ENCODE assay signal across 10 cellular contexts in genomic region chr6:96391776-96392175, GRCh38.
DNase-seq lines count a peak whose midpoint lies in the region; ATAC-seq and TF ChIP-seq lines count a peak whose summit lies in the region.
"Had no signal": no experiment of that assay in that cellular context is flagged by ENCODE, and none has a peak within 500 bp of the region (broad histone marks: within the 10 kb centered on the region; RNA-seq: fewer than 3 reads in every experiment).

No MANE protein-coding gene starts in this region.

- no peak overlapping the region for H3K27ac ChIP-seq in substantia nigra (ENCODE audit: low read depth, low read length, poor library complexity, severe bottlenecking)
- H3K27ac ChIP-seq: C4-2B had no signal

- no peaks in the 10 kb centered on the region for H3K4me1 Mint-ChIP-seq in activated T-helper 17 cell treated with anti-CD3 and anti-CD28 coated beads, Interleukin-2, amount 50 U/mL, for 72 hours

- intact Hi-C loops in Right ventricle myocardium inferior (cut with DNase I), result no loop called here

- peaks cover 5% of the 10 kb centered on the region for H3K27me3 Mint-ChIP-seq in activated T-helper 17 cell treated with anti-CD3 and anti-CD28 coated beads, Interleukin-2, amount 50 U/mL, for 72 hours
- H3K27me3 Mint-ChIP-seq: dendritic cell treated with granulocyte-macrophage colony-stimulating factor and Interleukin-4, amounts not matched to agents 40 ng/mL and 50 ng/mL, for 4 days had no signal

- peak; percentile 16 for DNase-seq in stimulated activated CD4-positive, alpha-beta T cell treated with anti-CD3 and anti-CD28 coated beads, Interleukin-15, amount 100 ng/mL, for 24 hours
- no peak for DNase-seq in stimulated activated CD4-positive, alpha-beta T cell treated with anti-CD3 and anti-CD28 coated beads, Interleukin-4, amount 100 ng/mL, for 24 hours
- DNase-seq in NCI-H2196 (lab: John Stamatoyannopoulos, UW; ENCODE audit: unreplicated experiment) (peak; percentile 78), epithelial cell of esophagus (ENCODE audit: low read depth) (peak; percentile 6), substantia nigra (lab: John Stamatoyannopoulos, UW) (peak in 29 of 49 donors; percentile 0 to 43 (median 14)), activated gamma-delta T cell (lab: John Stamatoyannopoulos, UW) (no peak), Right ventricle myocardium inferior (ENCODE audit: missing footprints) (no peak)

- H3K4me3 Mint-ChIP-seq in activated T-helper 17 cell treated with anti-CD3 and anti-CD28 coated beads, Interleukin-2, amount 50 U/mL, for 72 hours, result no peak overlapping the region
- H3K4me3 Mint-ChIP-seq: dendritic cell treated with granulocyte-macrophage colony-stimulating factor and Interleukin-4, amounts not matched to agents 40 ng/mL and 50 ng/mL, for 4 days had no signal

- H3K36me3 Mint-ChIP-seq in activated T-helper 17 cell treated with anti-CD3 and anti-CD28 coated beads, Interleukin-2, amount 50 U/mL, for 72 hours (ENCODE audit: low read depth), result no peaks in the 10 kb centered on the region

- no peak for ATAC-seq in activated T-helper 17 cell treated with anti-CD3 and anti-CD28 coated beads, Interleukin-2, amount 50 U/mL, for 72 hours (replicated peaks)
- ATAC-seq in Right ventricle myocardium inferior, result no peak

- no peak overlapping the region for H3K4me3 ChIP-seq in epithelial cell of esophagus (ENCODE audit: low read length)

- no peak for TF ChIP-seq CTCF in epithelial cell of esophagus (IDR thresholded peaks at IDR 0.05; ENCODE audit: insufficient read depth, low read depth, low read length, missing control alignments)

- no peak overlapping the region for H3K27ac Mint-ChIP-seq in activated T-helper 17 cell treated with anti-CD3 and anti-CD28 coated beads, Interleukin-2, amount 50 U/mL, for 72 hours
- H3K27ac Mint-ChIP-seq: dendritic cell treated with granulocyte-macrophage colony-stimulating factor and Interleukin-4, amounts not matched to agents 40 ng/mL and 50 ng/mL, for 4 days had no signal

- no peaks in the 10 kb centered on the region for H3K9me3 Mint-ChIP-seq in activated T-helper 17 cell treated with anti-CD3 and anti-CD28 coated beads, Interleukin-2, amount 50 U/mL, for 72 hours
- H3K9me3 Mint-ChIP-seq: dendritic cell treated with granulocyte-macrophage colony-stimulating factor and Interleukin-4, amounts not matched to agents 40 ng/mL and 50 ng/mL, for 4 days had no signal

Comparison
In these comparisons a context has a peak if more than half of its experiments do, and no peak if none do; other contexts are left out.
1. DNase-seq: peak in stimulated activated CD4-positive, alpha-beta T cell treated with anti-CD3 and anti-CD28 coated beads, Interleukin-15, amount 100 ng/mL, for 24 hours (single experiment), NCI-H2196 (single experiment), epithelial cell of esophagus (single experiment) and substantia nigra (29 of 49); none in stimulated activated CD4-positive, alpha-beta T cell treated with anti-CD3 and anti-CD28 coated beads, Interleukin-4, amount 100 ng/mL, for 24 hours (single experiment), activated gamma-delta T cell (single experiment) and Right ventricle myocardium inferior (single experiment).